In genomic region chr4:8552581-8553205, GRCh38 we compare ENCODE assay signal across 1 cellular context.
TF ChIP-seq lines count a peak whose summit lies in the region.

No MANE protein-coding gene starts in this region.

TF ChIP-seq in GM23338, 12 proteins besides CTCF, POLR2A, EP300 and RAD21 (continued from another document):
- TF ChIP-seq NANOG (IDR thresholded peaks at IDR 0.05; ENCODE audit: borderline replicate concordance) = no peak
- TF ChIP-seq EZH2 (IDR thresholded peaks at IDR 0.05; ENCODE audit: low read depth, unreplicated experiment) = no peak
- TF ChIP-seq ZNF114 (CRISPR knock-in tag; IDR thresholded peaks at IDR 0.05) = no peak
- TF ChIP-seq ZNF462 (CRISPR knock-in tag; IDR thresholded peaks at IDR 0.05) = no peak
- TF ChIP-seq ZNF331 (CRISPR knock-in tag; IDR thresholded peaks at IDR 0.05; ENCODE audit: low read depth) = no peak
